8 cellular contexts compared by ENCODE assay signal in genomic region chr19:46372901-46373572, GRCh38. TPM values are rescaled to one million over a fixed set of nuclear protein-coding genes. Genes with fewer than 3 reads are reported as not detected.
DNase-seq lines count a peak whose midpoint lies in the region; ATAC-seq and TF ChIP-seq lines count a peak whose summit lies in the region.

No MANE protein-coding gene starts in this region.

- peaks cover 12% of the 10 kb centered on the region for H3K4me1 ChIP-seq in OCI-LY1 (ENCODE audit: insufficient read depth, low read length, severe bottlenecking)
- H3K4me1 ChIP-seq in fibroblast of lung (ENCODE audit: control insufficient read depth, extremely low read depth, insufficient read depth, low read length), result peaks cover 17% of the 10 kb centered on the region
- H3K4me1 ChIP-seq in sigmoid colon, result peaks cover 0 to 36% (median 28%) of the 10 kb centered on the region in 4 donors

- H4K20me1 ChIP-seq in OCI-LY1 (ENCODE audit: insufficient read depth, low read length) (no peaks in the 10 kb centered on the region), fibroblast of lung (ENCODE audit: control insufficient read depth, extremely low read depth, insufficient read depth, low read length) (no peaks in the 10 kb centered on the region)

- no peaks in the 10 kb centered on the region; the same call in 1 of the 2 replicates for H3F3A ChIP-seq in OCI-LY1 (ENCODE audit: insufficient read depth, low read length)

- TF ChIP-seq EP300 in sigmoid colon (IDR thresholded peaks at IDR 0.05), result no peak

- intact Hi-C loops in sigmoid colon (cut with DNase I), result no loop called here

- H3K27ac ChIP-seq in OCI-LY1 (ENCODE audit: low read depth, low read length, poor library complexity, severe bottlenecking) (no peak overlapping the region), fibroblast of lung (ENCODE audit: insufficient read depth, low read length) (peak overlapping the region; percentile 77), sigmoid colon (peak overlapping the region; percentile 53 to 73 (median 62))

- TF ChIP-seq POLR2A in sigmoid colon (IDR thresholded peaks at IDR 0.05), result no peak

- H3K4me2 ChIP-seq in OCI-LY1 (ENCODE audit: low read length) (no peak overlapping the region), fibroblast of lung (ENCODE audit: extremely low read depth, insufficient read depth, low read length) (peak overlapping the region; percentile 23)

- DNase-seq in GM03348 (ENCODE audit: low spot score), result peak; percentile 46
- DNase-seq in fibroblast of lung (ENCODE audit: low read depth in 2 of 2), result peak in 1 of 2 donors; percentile 63
- peak; percentile 64 for DNase-seq in sigmoid colon
- DNase-seq in activated CD8-positive, alpha-beta memory T cell treated with anti-CD3 and anti-CD28 coated beads, Interleukin-2, amount 50 U/mL, for 48 hours, result no peak
- no peak for DNase-seq in GM10248 (ENCODE audit: extremely low spot score)

- H2AFZ ChIP-seq in OCI-LY1 (ENCODE audit: low read length) (no peak overlapping the region), fibroblast of lung (ENCODE audit: low read length) (no peak overlapping the region)

- WGBS in sigmoid colon, 2 donors, result 53 to 82% methylated on average over 13 of the region's 13 CpGs

- H3K79me2 ChIP-seq in OCI-LY1 (ENCODE audit: insufficient read depth, low read length) (no peaks in the 10 kb centered on the region; the same call in 1 of the 2 replicates), fibroblast of lung (ENCODE audit: control insufficient read depth, insufficient read depth, low read length) (peaks cover 34% of the 10 kb centered on the region)

- H3K9ac ChIP-seq in OCI-LY1 (ENCODE audit: low read length), result no peak overlapping the region
- H3K9ac ChIP-seq in fibroblast of lung (ENCODE audit: insufficient read depth, low read length), result no peak overlapping the region

- no peaks in the 10 kb centered on the region for H3K27me3 ChIP-seq in OCI-LY1 (ENCODE audit: insufficient read depth, low read length)
- no peaks in the 10 kb centered on the region for H3K27me3 ChIP-seq in fibroblast of lung (ENCODE audit: control insufficient read depth, insufficient read depth, low read length)
- H3K27me3 ChIP-seq in sigmoid colon, result no peaks in the 10 kb centered on the region

- TF ChIP-seq CTCF in OCI-LY1 (IDR thresholded peaks at IDR 0.05; ENCODE audit: low read length) (peak; percentile 16; the same call in 1 of the 2 replicates), fibroblast of lung (conservative IDR thresholded peaks at IDR 0.05 in 1 of 2, IDR thresholded peaks at IDR 0.05 in 1 of 2; ENCODE audit: low read depth in 1 of 2, low read length in 2 of 2) (peak; percentile 26 to 39), sigmoid colon (IDR thresholded peaks at IDR 0.05) (no peak), GM10248 (IDR thresholded peaks at IDR 0.05; ENCODE audit: control extremely low read depth, extremely low read depth, low read depth, missing control alignments) (no peak)

- CTCF ChIA-PET in GM10248 (lab: Yijun Ruan, JAX), result interaction anchor here (1.2 to 1.5 kb wide), 2 partner anchors 140 to 141 kb away, joined by 3 read pairs; no protein-coding TSS in a partner anchor

- ATAC-seq in GM21529 (IDR thresholded peaks at IDR 0.05; ENCODE audit: unreplicated experiment) (no peak), HG02759 (IDR thresholded peaks at IDR 0.05; ENCODE audit: unreplicated experiment) (no peak)

- no peaks in the 10 kb centered on the region for H3K9me3 ChIP-seq in OCI-LY1 (ENCODE audit: low read length)
- H3K9me3 ChIP-seq in fibroblast of lung (ENCODE audit: control insufficient read depth, insufficient read depth, low read depth, low read length), result no peaks in the 10 kb centered on the region
- no peaks in the 10 kb centered on the region for H3K9me3 ChIP-seq in sigmoid colon

- H3K4me3 ChIP-seq in OCI-LY1 (ENCODE audit: low read depth, low read length, poor library complexity, severe bottlenecking) (no peak overlapping the region), fibroblast of lung (replicated peaks in 1 of 4; ENCODE audit: control extremely low read depth in 1 of 4, insufficient read depth in 1 of 4, low read depth in 3 of 4, low read length in 4 of 4) (no peak overlapping the region), sigmoid colon (no peak overlapping the region)

- H3K9me2 ChIP-seq in OCI-LY1 (ENCODE audit: low read depth, low read length), result no peaks in the 10 kb centered on the region

- H3K36me3 ChIP-seq in OCI-LY1 (ENCODE audit: insufficient read depth, low read length) (peaks cover 45% of the 10 kb centered on the region), fibroblast of lung (ENCODE audit: control insufficient read depth, insufficient read depth, low read length) (peaks cover 10% of the 10 kb centered on the region), sigmoid colon (peaks cover 0 to 32% (median 12%) of the 10 kb centered on the region in 4 donors)

- POLR2A ChIA-PET in GM10248 (lab: Yijun Ruan, JAX), result no interaction called here

RNA-seq across cellular contexts. Expression of gene PPP5C, which starts 26.1 kb away (rescaled TPM):
- total RNA-seq in fibroblast of lung, result 35.2 and 46.9 TPM in 2 replicates
- 94.1 and 123 TPM in 2 replicates for polyA plus RNA-seq in fibroblast of lung
- 60.5 and 77.7 TPM in 2 replicates for polyA plus RNA-seq in fibroblast of lung (2012)
- polyA minus RNA-seq in fibroblast of lung (ENCODE audit: low replicate concordance), result 152 and 183 TPM in 2 replicates
- 10 to 100 TPM; 37.1 to 61.5 (median 46.5) TPM for total RNA-seq in sigmoid colon
- polyA plus RNA-seq in sigmoid colon, result 10 to 100 TPM; 27.6 to 62.3 (median 37.7) TPM

RNA-seq across cellular contexts. Expression of gene CCDC8, which starts 40.3 kb away (rescaled TPM):
- total RNA-seq in fibroblast of lung (13.4 and 17.2 TPM in 2 replicates), sigmoid colon (1 to 10 TPM; 3.5 to 6.1 (median 5.2) TPM)
- polyA plus RNA-seq in fibroblast of lung (1.9 and 4.8 TPM in 2 replicates), sigmoid colon (1 to 10 TPM in 2 of 3 donors, under 1 TPM in 1; 0.69 to 2.4 (median 1.9) TPM)
- polyA plus RNA-seq in fibroblast of lung (2012), result 3.3 and 10.0 TPM in 2 replicates
- 2.0 and 5.3 TPM in 2 replicates for polyA minus RNA-seq in fibroblast of lung (ENCODE audit: low replicate concordance)

RNA-seq across cellular contexts. Expression of gene PNMA8C, which starts 55.7 kb away (rescaled TPM):
- total RNA-seq in fibroblast of lung (under 0.01 and 0.17 TPM in 2 replicates), sigmoid colon (under 1 TPM in 3 of 4 donors, not detected in 1; 0.27 to 0.36 (median 0.28) TPM)
- polyA plus RNA-seq in fibroblast of lung (0.01 and 0.07 TPM in 2 replicates), sigmoid colon (under 1 TPM in 2 of 3 donors, not detected in 1; 0.23 to 0.25 TPM)
- 0.05 TPM in 1 of 2 replicates, not detected in the other for polyA plus RNA-seq in fibroblast of lung (2012)
- not detected in 2 replicates for polyA minus RNA-seq in fibroblast of lung (ENCODE audit: low replicate concordance)

Comparison
In these comparisons a context has a peak if more than half of its experiments do, and no peak if none do; other contexts are left out.
1. DNase-seq: peak in GM03348 (single experiment) and sigmoid colon (single experiment); none in activated CD8-positive, alpha-beta memory T cell treated with anti-CD3 and anti-CD28 coated beads, Interleukin-2, amount 50 U/mL, for 48 hours (single experiment) and GM10248 (single experiment).
2. CTCF ChIP-seq: peak in OCI-LY1 (single experiment) and fibroblast of lung (2 of 2); none in sigmoid colon (0 of 4) and GM10248 (single experiment).